23 cellular contexts compared by ENCODE assay signal in the genomic region with DNA sequence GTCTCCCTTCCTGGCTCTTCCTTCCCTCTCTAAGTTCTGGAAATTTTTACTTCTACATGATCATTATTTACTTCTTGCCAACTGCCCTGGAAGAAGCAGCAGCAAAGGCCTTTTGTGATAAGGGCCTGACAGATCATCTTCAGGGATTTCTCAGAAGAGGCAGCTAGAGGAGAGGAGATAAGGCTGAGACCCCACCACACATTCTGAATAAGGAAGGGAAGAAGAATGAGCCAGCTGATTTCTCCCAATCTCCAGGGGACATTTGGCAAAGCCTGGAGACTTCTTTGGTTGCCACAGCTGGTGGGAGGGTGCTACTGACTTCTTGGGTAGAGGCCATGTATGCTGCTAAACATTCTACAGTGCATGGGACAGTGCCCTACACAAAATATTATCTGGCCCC.
"Had no signal": no experiment of that assay in that cellular context is flagged by ENCODE, and none has a peak within 500 bp of the region (broad histone marks: within the 10 kb centered on the region; RNA-seq: fewer than 3 reads in every experiment).

No MANE protein-coding gene starts in this region.

- H3K27ac ChIP-seq: ascending aorta, coronary artery, dorsolateral prefrontal cortex, esophagus muscularis mucosa, right atrium auricular region, uterus had no signal

- H3K4me3 ChIP-seq: ascending aorta, coronary artery, dorsolateral prefrontal cortex, esophagus muscularis mucosa, right atrium auricular region, uterus had no signal

- H3K36me3 ChIP-seq: ascending aorta, esophagus muscularis mucosa, right atrium auricular region, uterus had no signal

- DNase-seq: activated CD4-positive, alpha-beta memory T cell treated with anti-CD3 and anti-CD28 coated beads, Interleukin-2, amount 10 ng/mL, durations not matched to agents 7 days and 5 days; activated CD4-positive, alpha-beta T cell treated with anti-CD3 and anti-CD28 coated beads, Interleukin-2, amount 10 ng/mL, durations not matched to agents 24 days and 14 days; activated CD4-positive, CD25-positive, alpha-beta regulatory T cell treated with anti-CD3 and anti-CD28 coated beads, Interleukin-2, amount 50 U/mL, for 72 hours; activated CD8-positive, alpha-beta memory T cell treated with anti-CD3 and anti-CD28 coated beads, Interleukin-2, amount 50 U/mL, for 48 hours; activated gamma-delta T cell; activated naive CD4-positive, alpha-beta T cell treated with anti-CD3 and anti-CD28 coated beads, Interleukin-2, amount 10 ng/mL, durations not matched to agents 7 days and 5 days; activated naive CD8-positive, alpha-beta T cell treated with anti-CD3 and anti-CD28 coated beads, Interleukin-2, amount 10 ng/mL, durations not matched to agents 7 days and 5 days; activated T-cell treated with anti-CD3 and anti-CD28 coated beads, Interleukin-2, amount 50 U/mL, for 24 hours; dorsolateral prefrontal cortex; effector memory CD4-positive, alpha-beta T cell; left cardiac atrium; midbrain; naive thymus-derived CD4-positive, alpha-beta T cell; nucleus accumbens; stimulated activated CD4-positive, alpha-beta T cell treated with anti-CD3 and anti-CD28 coated beads, Interleukin-15, amount 100 ng/mL, for 24 hours; stimulated activated CD4-positive, alpha-beta T cell treated with anti-CD3 and anti-CD28 coated beads, Interleukin-2, amount 100 ng/mL, for 24 hours; stimulated activated naive CD4-positive, alpha-beta T cell treated with Interleukin-2 at 50 U/mL for 16 hours; T-helper 1 cell; uterus had no signal

- H3K27me3 ChIP-seq: ascending aorta, esophagus muscularis mucosa, right atrium auricular region, uterus had no signal

- H3K4me1 ChIP-seq: ascending aorta, esophagus muscularis mucosa, right atrium auricular region, uterus had no signal
